ENCODE assay signal across 1 cellular context in the genomic region with DNA sequence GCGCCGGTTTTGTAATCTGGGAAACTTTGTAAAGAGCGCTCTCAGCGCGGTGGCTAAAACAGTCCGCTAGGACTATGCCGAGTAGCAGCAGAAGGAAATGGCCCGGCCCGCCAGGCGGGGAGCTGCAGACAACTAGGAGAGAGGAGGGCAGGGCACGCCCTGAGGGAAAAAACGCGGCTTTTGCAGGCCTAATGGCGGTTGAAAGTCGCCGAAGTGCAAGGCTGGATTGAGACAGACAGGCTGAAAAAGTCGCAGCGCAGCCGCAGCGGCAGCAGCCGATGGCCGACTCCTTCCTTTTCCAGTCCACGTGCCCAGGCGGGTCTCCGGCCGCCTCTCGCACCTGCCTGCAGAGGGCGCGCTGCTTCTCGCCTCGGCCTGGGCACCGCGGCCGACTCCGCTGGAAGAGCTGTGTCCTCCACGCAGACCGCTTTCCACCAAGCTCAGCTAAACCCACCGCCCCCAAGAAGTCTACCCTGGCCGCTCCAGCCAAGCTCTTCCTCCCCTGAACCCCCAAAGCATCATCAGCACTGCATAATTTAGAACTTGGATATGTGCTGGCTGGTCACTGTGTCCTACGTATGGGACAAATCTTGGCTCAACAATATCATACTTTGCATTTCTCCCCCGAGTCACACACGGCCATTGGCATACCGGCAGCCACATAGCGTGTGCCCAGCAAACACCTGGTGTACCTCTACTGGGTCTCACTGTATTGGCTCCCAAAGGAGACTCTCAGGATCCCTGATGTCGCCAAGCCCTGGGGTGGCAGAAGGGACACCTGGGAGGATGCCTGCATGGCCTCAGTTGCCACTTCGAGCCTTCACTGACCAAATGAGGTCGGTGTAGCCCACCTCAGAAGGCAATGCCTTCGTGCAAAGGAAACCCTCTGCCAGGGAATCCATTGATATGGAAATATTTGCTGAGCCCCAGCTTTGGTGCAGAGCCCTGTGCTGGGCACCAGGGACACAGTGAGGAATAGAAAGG.
TF ChIP-seq lines count a peak whose summit lies in the region.

No MANE protein-coding gene starts in this region.

TF ChIP-seq in K562, 482 proteins besides CTCF, POLR2A, EP300 and RAD21 (continued from another document and continues in another):
- TF ChIP-seq, protein P1, sequence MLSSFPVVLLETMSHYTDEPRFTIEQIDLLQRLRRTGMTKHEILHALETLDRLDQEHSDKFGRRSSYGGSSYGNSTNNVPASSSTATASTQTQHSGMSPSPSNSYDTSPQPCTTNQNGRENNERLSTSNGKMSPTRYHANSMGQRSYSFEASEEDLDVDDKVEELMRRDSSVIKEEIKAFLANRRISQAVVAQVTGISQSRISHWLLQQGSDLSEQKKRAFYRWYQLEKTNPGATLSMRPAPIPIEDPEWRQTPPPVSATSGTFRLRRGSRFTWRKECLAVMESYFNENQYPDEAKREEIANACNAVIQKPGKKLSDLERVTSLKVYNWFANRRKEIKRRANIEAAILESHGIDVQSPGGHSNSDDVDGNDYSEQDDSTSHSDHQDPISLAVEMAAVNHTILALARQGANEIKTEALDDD (IDR thresholded peaks at IDR 0.05), result no peak
- TF ChIP-seq, protein P2, sequence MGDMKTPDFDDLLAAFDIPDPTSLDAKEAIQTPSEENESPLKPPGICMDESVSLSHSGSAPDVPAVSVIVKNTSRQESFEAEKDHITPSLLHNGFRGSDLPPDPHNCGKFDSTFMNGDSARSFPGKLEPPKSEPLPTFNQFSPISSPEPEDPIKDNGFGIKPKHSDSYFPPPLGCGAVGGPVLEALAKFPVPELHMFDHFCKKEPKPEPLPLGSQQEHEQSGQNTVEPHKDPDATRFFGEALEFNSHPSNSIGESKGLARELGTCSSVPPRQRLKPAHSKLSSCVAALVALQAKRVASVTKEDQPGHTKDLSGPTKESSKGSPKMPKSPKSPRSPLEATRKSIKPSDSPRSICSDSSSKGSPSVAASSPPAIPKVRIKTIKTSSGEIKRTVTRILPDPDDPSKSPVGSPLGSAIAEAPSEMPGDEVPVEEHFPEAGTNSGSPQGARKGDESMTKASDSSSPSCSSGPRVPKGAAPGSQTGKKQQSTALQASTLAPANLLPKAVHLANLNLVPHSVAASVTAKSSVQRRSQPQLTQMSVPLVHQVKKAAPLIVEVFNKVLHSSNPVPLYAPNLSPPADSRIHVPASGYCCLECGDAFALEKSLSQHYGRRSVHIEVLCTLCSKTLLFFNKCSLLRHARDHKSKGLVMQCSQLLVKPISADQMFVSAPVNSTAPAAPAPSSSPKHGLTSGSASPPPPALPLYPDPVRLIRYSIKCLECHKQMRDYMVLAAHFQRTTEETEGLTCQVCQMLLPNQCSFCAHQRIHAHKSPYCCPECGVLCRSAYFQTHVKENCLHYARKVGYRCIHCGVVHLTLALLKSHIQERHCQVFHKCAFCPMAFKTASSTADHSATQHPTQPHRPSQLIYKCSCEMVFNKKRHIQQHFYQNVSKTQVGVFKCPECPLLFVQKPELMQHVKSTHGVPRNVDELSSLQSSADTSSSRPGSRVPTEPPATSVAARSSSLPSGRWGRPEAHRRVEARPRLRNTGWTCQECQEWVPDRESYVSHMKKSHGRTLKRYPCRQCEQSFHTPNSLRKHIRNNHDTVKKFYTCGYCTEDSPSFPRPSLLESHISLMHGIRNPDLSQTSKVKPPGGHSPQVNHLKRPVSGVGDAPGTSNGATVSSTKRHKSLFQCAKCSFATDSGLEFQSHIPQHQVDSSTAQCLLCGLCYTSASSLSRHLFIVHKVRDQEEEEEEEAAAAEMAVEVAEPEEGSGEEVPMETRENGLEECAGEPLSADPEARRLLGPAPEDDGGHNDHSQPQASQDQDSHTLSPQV (IDR thresholded peaks at IDR 0.05), result peak; percentile 56; the same call in 1 of the 2 replicates
- TF ChIP-seq CREB1 (IDR thresholded peaks at IDR 0.05) (no peak), CREB1 (CRISPR knock-in tag; IDR thresholded peaks at IDR 0.05) (peak; percentile 21; the same call in 1 of the 2 replicates), GABPB1 (CRISPR knock-in tag; IDR thresholded peaks at IDR 0.05) (0 out of 2 replicates have a peak, but pooled peaks have one; percentile 30), NR1H2 (CRISPR knock-in tag; IDR thresholded peaks at IDR 0.05) (0 out of 2 replicates have a peak, but pooled peaks have one; percentile 56), E2F5 (CRISPR knock-in tag; IDR thresholded peaks at IDR 0.05) (no peak; the same call in 1 of the 2 replicates), NR2C1 (IDR thresholded peaks at IDR 0.05) (no peak), NR2C1 (tag; IDR thresholded peaks at IDR 0.05) (no peak), ESRRA (IDR thresholded peaks at IDR 0.05; ENCODE audit: borderline replicate concordance, low read depth) (0 out of 2 replicates have a peak, but pooled peaks have one; percentile 32), ZNF347 (CRISPR knock-in tag; IDR thresholded peaks at IDR 0.05; ENCODE audit: low read depth) (no peak), ID3 (CRISPR knock-in tag; IDR thresholded peaks at IDR 0.05) (no peak), ID3 (tag; IDR thresholded peaks at IDR 0.05) (no peak), PREB (CRISPR knock-in tag; IDR thresholded peaks at IDR 0.05) (no peak), RBM17 (IDR thresholded peaks at IDR 0.05; ENCODE audit: borderline replicate concordance, low read depth, low read length) (no peak), MGA (IDR thresholded peaks at IDR 0.05) (peak; percentile 96), SRSF3 (IDR thresholded peaks at IDR 0.05; ENCODE audit: insufficient read depth, low read length) (no peak), E2F6 (IDR thresholded peaks at IDR 0.05; ENCODE audit: borderline replicate concordance in 1 of 2, extremely low read depth in 1 of 2, insufficient read depth in 1 of 2, insufficient read length in 1 of 2, low read depth in 1 of 2, low read length in 1 of 2, poor library complexity in 1 of 2, severe bottlenecking in 1 of 2) (peak; percentile 92 to 96), CCNT2 (IDR thresholded peaks at IDR 0.05; ENCODE audit: borderline replicate concordance, extremely low read depth, insufficient read length, low read depth, low read length) (no peak), HOXB6 (CRISPR knock-in tag; IDR thresholded peaks at IDR 0.05; ENCODE audit: borderline replicate concordance) (no peak), ZFX (CRISPR knock-in tag; IDR thresholded peaks at IDR 0.05) (peak; percentile 65), EP400 (IDR thresholded peaks at IDR 0.05) (peak; percentile 86), ZNF12 (CRISPR knock-in tag; IDR thresholded peaks at IDR 0.05) (0 out of 2 replicates have a peak, but pooled peaks have one; percentile 68), BMI1 (IDR thresholded peaks at IDR 0.05; ENCODE audit: low read length) (no peak), NRF1 (conservative IDR thresholded peaks at IDR 0.05 in 1 of 2, IDR thresholded peaks at IDR 0.05 in 1 of 2) (peak; percentile 84 to 86), CTBP1 (IDR thresholded peaks at IDR 0.05; ENCODE audit: borderline replicate concordance) (peak; percentile 22; the same call in 1 of the 2 replicates)
- TF ChIP-seq, protein P3, sequence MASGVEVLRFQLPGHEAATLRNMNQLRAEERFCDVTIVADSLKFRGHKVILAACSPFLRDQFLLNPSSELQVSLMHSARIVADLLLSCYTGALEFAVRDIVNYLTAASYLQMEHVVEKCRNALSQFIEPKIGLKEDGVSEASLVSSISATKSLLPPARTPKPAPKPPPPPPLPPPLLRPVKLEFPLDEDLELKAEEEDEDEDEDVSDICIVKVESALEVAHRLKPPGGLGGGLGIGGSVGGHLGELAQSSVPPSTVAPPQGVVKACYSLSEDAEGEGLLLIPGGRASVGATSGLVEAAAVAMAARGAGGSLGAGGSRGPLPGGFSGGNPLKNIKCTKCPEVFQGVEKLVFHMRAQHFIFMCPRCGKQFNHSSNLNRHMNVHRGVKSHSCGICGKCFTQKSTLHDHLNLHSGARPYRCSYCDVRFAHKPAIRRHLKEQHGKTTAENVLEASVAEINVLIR (CRISPR knock-in tag; IDR thresholded peaks at IDR 0.05), result no peak
